In genomic region chr22:36452473-36453265, GRCh38 we compare ENCODE assay signal across 9 cellular contexts. TPM values are rescaled to one million over a fixed set of nuclear protein-coding genes. Genes with fewer than 3 reads are reported as not detected.
DNase-seq lines count a peak whose midpoint lies in the region; ATAC-seq and TF ChIP-seq lines count a peak whose summit lies in the region.
"Had no signal": no experiment of that assay in that cellular context is flagged by ENCODE, and none has a peak within 500 bp of the region (broad histone marks: within the 10 kb centered on the region; RNA-seq: fewer than 3 reads in every experiment).

No MANE protein-coding gene starts in this region.

- H3K9ac ChIP-seq in mucosa of rectum (ENCODE audit: low read depth in 1 of 2, low read length in 2 of 2): peak overlapping the region; percentile 42 to 69

- intact Hi-C loops in left ventricle myocardium superior (cut with micrococcal nuclease) (loop anchor here (10.0 kb wide), 1 partner anchor 68 kb away; the partner anchor contains the start of gene MYH9), upper lobe of right lung (cut with DNase I) (no loop called here)

- no peaks in the 10 kb centered on the region for H3K27me3 Mint-ChIP-seq in activated naive CD8-positive, alpha-beta T cell

- H3K27ac ChIP-seq in cardiac muscle cell: peak overlapping the region; percentile 78
- H3K27ac ChIP-seq in mucosa of rectum (ENCODE audit: low read depth in 2 of 2, low read length in 2 of 2): peak overlapping the region; percentile 91
- peak overlapping the region; percentile 90 for H3K27ac ChIP-seq in upper lobe of right lung

- H3K4me1 Mint-ChIP-seq in activated naive CD8-positive, alpha-beta T cell (ENCODE audit: low read depth): peaks cover 48% of the 10 kb centered on the region

- DNase-seq in cardiac muscle cell (ENCODE audit: low read depth in 1 of 2, low spot score in 1 of 2): peak in 1 of 2 donors; percentile 70
- no peak for DNase-seq in left ventricle myocardium superior
- no peak for DNase-seq in upper lobe of right lung
- no peak for DNase-seq in hypothalamus (lab: John Stamatoyannopoulos, UW)
- DNase-seq in NOMO-1 treated with dmso at 0.1 percent for 144 hours (lab: John Stamatoyannopoulos, UW; ENCODE audit: unreplicated experiment): no peak
- DNase-seq: MG63 had no signal

- ATAC-seq in left ventricle myocardium superior (no peak), upper lobe of right lung (no peak), HG03159 (IDR thresholded peaks at IDR 0.05; ENCODE audit: unreplicated experiment) (no peak)

- H3K27me3 ChIP-seq in cardiac muscle cell (no peaks in the 10 kb centered on the region), mucosa of rectum (ENCODE audit: control insufficient read depth in 2 of 2, insufficient read depth in 2 of 2, low read length in 2 of 2) (no peaks in the 10 kb centered on the region), upper lobe of right lung (no peaks in the 10 kb centered on the region)
- H3K27me3 ChIP-seq: MG63 had no signal

- H3K4me1 ChIP-seq in cardiac muscle cell (ENCODE audit: low read depth): peaks cover 24% of the 10 kb centered on the region
- peaks cover 38% of the 10 kb centered on the region in 2 donors for H3K4me1 ChIP-seq in mucosa of rectum (ENCODE audit: control insufficient read depth in 2 of 2, insufficient read depth in 2 of 2, low read length in 2 of 2)
- H3K4me1 ChIP-seq in upper lobe of right lung: peaks cover 72% of the 10 kb centered on the region

- H3K9me3 ChIP-seq in cardiac muscle cell (ENCODE audit: low read depth): no peaks in the 10 kb centered on the region
- no peaks in the 10 kb centered on the region for H3K9me3 ChIP-seq in mucosa of rectum (ENCODE audit: control insufficient read depth in 2 of 2, low read length in 2 of 2)
- no peaks in the 10 kb centered on the region for H3K9me3 ChIP-seq in upper lobe of right lung
- H3K9me3 ChIP-seq: MG63 had no signal

- H3K36me3 Mint-ChIP-seq in activated naive CD8-positive, alpha-beta T cell: no peaks in the 10 kb centered on the region

- H3K4me3 Mint-ChIP-seq in activated naive CD8-positive, alpha-beta T cell: peak overlapping the region; percentile 69

- H3K36me3 ChIP-seq in cardiac muscle cell (no peaks in the 10 kb centered on the region), mucosa of rectum (ENCODE audit: control insufficient read depth in 2 of 2, insufficient read depth in 2 of 2, low read length in 2 of 2) (no peaks in the 10 kb centered on the region), upper lobe of right lung (no peaks in the 10 kb centered on the region)
- H3K36me3 ChIP-seq: MG63 had no signal

- H3K4me3 ChIP-seq in cardiac muscle cell (no peak overlapping the region), mucosa of rectum (ENCODE audit: low read length in 2 of 2) (no peak overlapping the region), upper lobe of right lung (no peak overlapping the region)
- H3K4me3 ChIP-seq: MG63 had no signal

- H3K27ac Mint-ChIP-seq in activated naive CD8-positive, alpha-beta T cell: peak overlapping the region; percentile 95

- TF ChIP-seq CTCF in cardiac muscle cell (IDR thresholded peaks at IDR 0.05; ENCODE audit: low read depth, low read length) (no peak), upper lobe of right lung (IDR thresholded peaks at IDR 0.05) (no peak)

- H3K9me3 Mint-ChIP-seq in activated naive CD8-positive, alpha-beta T cell (ENCODE audit: low read depth): no peaks in the 10 kb centered on the region

RNA-seq across cellular contexts. Expression of gene TXN2, which starts 28.8 kb away (rescaled TPM):
- total RNA-seq in cardiac muscle cell (54.5 and 83.1 TPM in 2 replicates), left ventricle myocardium superior (131 TPM), upper lobe of right lung (54.2 TPM)
- polyA plus RNA-seq in cardiac muscle cell: 143 and 193 TPM in 2 replicates

RNA-seq across cellular contexts. Expression of gene FOXRED2, which starts 54.2 kb away (rescaled TPM):
- total RNA-seq in cardiac muscle cell: 17.1 and 25.7 TPM in 2 replicates
- 22.3 and 24.4 TPM in 2 replicates for polyA plus RNA-seq in cardiac muscle cell
- total RNA-seq in left ventricle myocardium superior: 13.5 TPM
- 15.3 TPM for total RNA-seq in upper lobe of right lung
